ENCODE assay signal across 23 cellular contexts in the genomic region with DNA sequence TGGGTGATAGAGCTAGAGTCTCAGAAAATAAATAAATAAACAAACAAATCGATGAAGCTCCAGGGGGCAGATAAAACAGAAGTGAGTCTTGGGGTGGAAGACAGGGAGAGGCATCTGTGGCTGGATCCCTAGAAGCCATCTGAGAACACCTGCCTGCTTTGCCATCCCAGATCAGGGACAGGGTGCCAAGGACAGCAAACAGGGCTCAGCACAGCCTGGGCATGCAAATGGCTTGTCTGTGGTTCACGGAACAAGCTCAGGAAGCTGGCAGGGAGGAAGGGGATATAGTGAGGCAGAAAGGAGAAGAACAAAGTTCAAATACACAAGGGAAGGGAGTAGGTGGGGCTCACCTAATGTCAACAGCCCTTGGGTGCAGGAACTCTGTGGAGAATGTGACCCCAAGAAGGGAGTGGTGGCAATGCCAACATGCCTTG. TPM values are rescaled to one million over a fixed set of nuclear protein-coding genes. Genes with fewer than 3 reads are reported as not detected.
DNase-seq lines count a peak whose midpoint lies in the region; ATAC-seq, FAIRE-seq and TF ChIP-seq lines count a peak whose summit lies in the region.
"Had no signal": no experiment of that assay in that cellular context is flagged by ENCODE, and none has a peak within 500 bp of the region (broad histone marks: within the 10 kb centered on the region; RNA-seq: fewer than 3 reads in every experiment).

No MANE protein-coding gene starts in this region.

- H3K27me3 Mint-ChIP-seq in activated naive CD8-positive, alpha-beta T cell treated with anti-CD3 and anti-CD28 coated beads, Interleukin-2, amount 50 U/mL, for 24 hours: no peaks in the 10 kb centered on the region
- no peaks in the 10 kb centered on the region for H3K27me3 Mint-ChIP-seq in activated naive CD8-positive, alpha-beta T cell treated with anti-CD3 and anti-CD28 coated beads for 36 hours
- H3K27me3 Mint-ChIP-seq in T-helper 2 cell treated with Interferon-gamma antibody and Interleukin-4, amounts not matched to agents 5 μg/mL and 100 μg/mL, for 36 hours (ENCODE audit: low read depth): no peaks in the 10 kb centered on the region
- H3K27me3 Mint-ChIP-seq: activated T-cell treated with anti-CD3 and anti-CD28 coated beads, Interleukin-2, amount 50 U/mL, for 24 hours; IgD-negative memory B cell had no signal

- RAD21 ChIA-PET in GM12878 (lab: Charles Lee; ENCODE audit: unreplicated experiment): no interaction called here

- intact Hi-C loops in GM12878 (cut with micrococcal nuclease; ENCODE audit: unreplicated experiment): no loop called here

- H2AFZ ChIP-seq in GM12878 (ENCODE audit: control insufficient read depth, low read depth, low read length): no peak overlapping the region

- TF ChIP-seq POLR2A in GM12878 (IDR thresholded peaks at IDR 0.05; ENCODE audit: low read depth, low read length): peak; percentile 62

- FAIRE-seq in GM12878 (lab: Jason Lieb, UNC): no peak
- FAIRE-seq: frontal cortex had no signal

- peaks cover 22% of the 10 kb centered on the region; the same call in 2 of the 3 replicates for H3K9me3 ChIP-seq in GM12878 (replicated peaks; ENCODE audit: control insufficient read depth, insufficient read depth, low read length)
- H3K9me3 ChIP-seq: SJCRH30 had no signal

- no TSS peak for BruUV-seq in GM12878 (replicated peaks; lab: Mats Ljungman, UMichigan)

- peaks cover 6% of the 10 kb centered on the region for H3K4me1 ChIP-seq in GM12878 (ENCODE audit: control insufficient read depth, insufficient read depth, low read length)
- H3K4me1 ChIP-seq: breast epithelium, SJCRH30 had no signal

- H3K27ac ChIP-seq in GM12878 (ENCODE audit: control insufficient read depth, insufficient read depth): no peak overlapping the region
- no peak overlapping the region for H3K27ac ChIP-seq in substantia nigra (ENCODE audit: low read depth, low read length, poor library complexity, severe bottlenecking)
- H3K27ac ChIP-seq: breast epithelium, coronary artery, esophagus squamous epithelium, SJCRH30 had no signal

- H3K9ac ChIP-seq in GM12878 (ENCODE audit: control insufficient read depth, insufficient read depth, low read length): no peak overlapping the region

- no peak overlapping the region for H3K4me3 Mint-ChIP-seq in activated naive CD8-positive, alpha-beta T cell treated with anti-CD3 and anti-CD28 coated beads, Interleukin-2, amount 50 U/mL, for 24 hours
- no peak overlapping the region for H3K4me3 Mint-ChIP-seq in activated naive CD8-positive, alpha-beta T cell treated with anti-CD3 and anti-CD28 coated beads for 36 hours
- H3K4me3 Mint-ChIP-seq in T-helper 2 cell treated with Interferon-gamma antibody and Interleukin-4, amounts not matched to agents 5 μg/mL and 100 μg/mL, for 36 hours: no peak overlapping the region
- H3K4me3 Mint-ChIP-seq: activated T-cell treated with anti-CD3 and anti-CD28 coated beads, Interleukin-2, amount 50 U/mL, for 24 hours; IgD-negative memory B cell had no signal

- H3K27me3 ChIP-seq in GM12878 (replicated peaks in 1 of 2; ENCODE audit: control insufficient read depth in 2 of 2, insufficient read depth in 2 of 2, low read length in 1 of 2): no peaks in the 10 kb centered on the region
- H3K27me3 ChIP-seq: breast epithelium, esophagus squamous epithelium, SJCRH30 had no signal

- H4K20me1 ChIP-seq in GM12878 (ENCODE audit: control insufficient read depth, insufficient read depth): no peaks in the 10 kb centered on the region

- in situ Hi-C loops in GM12878 (cut with MboI): no loop called here

- H3K4me3 ChIP-seq in GM12878: no peak overlapping the region
- H3K4me3 ChIP-seq: breast epithelium, coronary artery, esophagus squamous epithelium, SJCRH30 had no signal

- CTCF ChIA-PET in GM12878 (lab: Yijun Ruan, JAX): no interaction called here

- 34% methylated on average over 2 of the region's 2 CpGs for WGBS in GM12878 (ENCODE audit: insufficient coverage, insufficient replicate concordance, low lambda C conversion rate, missing lambda C conversion rate)

- no peaks in the 10 kb centered on the region for H3K79me2 ChIP-seq in GM12878 (ENCODE audit: control insufficient read depth, insufficient read depth, low read length)

- H3K36me3 ChIP-seq in GM12878 (ENCODE audit: control insufficient read depth in 2 of 2, insufficient read depth in 2 of 2, low read length in 1 of 2): peaks cover 15 to 28% of the 10 kb centered on the region in 2 experiments; a peak in 3 of 4 replicates
- H3K36me3 ChIP-seq: SJCRH30 had no signal

- no peak for TF ChIP-seq EP300 in GM12878 (IDR thresholded peaks at IDR 0.05; ENCODE audit: borderline replicate concordance in 1 of 2, control insufficient read depth in 1 of 2, low read depth in 2 of 2, low read length in 2 of 2)

- SMC1A ChIA-PET in GM12878 (lab: Charles Lee; ENCODE audit: uncharacterized antibody, unreplicated experiment): no interaction called here

- TF ChIP-seq RAD21 in GM12878 (IDR thresholded peaks at IDR 0.05; ENCODE audit: insufficient read depth, low read depth, low read length): no peak

- TF ChIP-seq CTCF in GM12878 (IDR thresholded peaks at IDR 0.05 in 2 of 3, conservative IDR thresholded peaks at IDR 0.05 in 1 of 3; ENCODE audit: control insufficient read depth in 2 of 3, extremely low read depth in 1 of 3, insufficient read depth in 1 of 3, low read depth in 3 of 3, low read length in 3 of 3): no peak

- no peak for ATAC-seq in activated naive CD8-positive, alpha-beta T cell treated with anti-CD3 and anti-CD28 coated beads, Interleukin-2, amount 50 U/mL, for 24 hours
- no peak for ATAC-seq in GM12878
- ATAC-seq: Panc1 had no signal

- peaks cover 16% of the 10 kb centered on the region for H3K9me3 Mint-ChIP-seq in activated naive CD8-positive, alpha-beta T cell treated with anti-CD3 and anti-CD28 coated beads, Interleukin-2, amount 50 U/mL, for 24 hours
- H3K9me3 Mint-ChIP-seq in activated naive CD8-positive, alpha-beta T cell treated with anti-CD3 and anti-CD28 coated beads for 36 hours: peaks cover 16% of the 10 kb centered on the region
- peaks cover 12% of the 10 kb centered on the region for H3K9me3 Mint-ChIP-seq in T-helper 2 cell treated with Interferon-gamma antibody and Interleukin-4, amounts not matched to agents 5 μg/mL and 100 μg/mL, for 36 hours

- H3K36me3 Mint-ChIP-seq in activated naive CD8-positive, alpha-beta T cell treated with anti-CD3 and anti-CD28 coated beads, Interleukin-2, amount 50 U/mL, for 24 hours (ENCODE audit: low read depth): peaks cover 48% of the 10 kb centered on the region
- H3K36me3 Mint-ChIP-seq in activated naive CD8-positive, alpha-beta T cell treated with anti-CD3 and anti-CD28 coated beads for 36 hours: peaks cover 51% of the 10 kb centered on the region
- peaks cover 56% of the 10 kb centered on the region for H3K36me3 Mint-ChIP-seq in T-helper 2 cell treated with Interferon-gamma antibody and Interleukin-4, amounts not matched to agents 5 μg/mL and 100 μg/mL, for 36 hours (ENCODE audit: low read depth)

- DNase-seq in activated naive CD8-positive, alpha-beta T cell treated with anti-CD3 and anti-CD28 coated beads, Interleukin-2, amount 50 U/mL, for 24 hours: no peak
- DNase-seq in activated naive CD8-positive, alpha-beta T cell treated with anti-CD3 and anti-CD28 coated beads for 36 hours: no peak
- DNase-seq in GM12878 (ENCODE audit: low read depth, low spot score): no peak
- DNase-seq in mucosa of gallbladder (ENCODE audit: low spot score): peak; percentile 69
- no peak for DNase-seq in RKO (ENCODE audit: low spot score)
- no peak for DNase-seq in substantia nigra (lab: John Stamatoyannopoulos, UW)
- no peak for DNase-seq in T-helper 2 cell treated with Interferon-gamma antibody and Interleukin-4, amounts not matched to agents 5 μg/mL and 100 μg/mL, for 36 hours (ENCODE audit: low spot score)
- DNase-seq: activated CD4-positive, CD25-positive, alpha-beta regulatory T cell treated with anti-CD3 and anti-CD28 coated beads, Interleukin-2, amount 50 U/mL, for 72 hours; activated naive CD4-positive, alpha-beta T cell treated with Interleukin-2 at 50 U/mL for 16 hours; activated T-cell treated with anti-CD3 and anti-CD28 coated beads, Interleukin-2, amount 50 U/mL, for 24 hours; DMS53; esophagus squamous epithelium; H7; NCI-H1048; NCI-H187 treated with DMSO at 0.1 percent for 48 hours; NCI-H526 treated with DMSO at 0.1 percent for 48 hours; trophoblast cell had no signal

- H3K27ac Mint-ChIP-seq in activated naive CD8-positive, alpha-beta T cell treated with anti-CD3 and anti-CD28 coated beads, Interleukin-2, amount 50 U/mL, for 24 hours: peak overlapping the region; percentile 44
- no peak overlapping the region for H3K27ac Mint-ChIP-seq in activated naive CD8-positive, alpha-beta T cell treated with anti-CD3 and anti-CD28 coated beads for 36 hours
- H3K27ac Mint-ChIP-seq in T-helper 2 cell treated with Interferon-gamma antibody and Interleukin-4, amounts not matched to agents 5 μg/mL and 100 μg/mL, for 36 hours: no peak overlapping the region
- H3K27ac Mint-ChIP-seq: activated T-cell treated with anti-CD3 and anti-CD28 coated beads, Interleukin-2, amount 50 U/mL, for 24 hours had no signal

- POLR2A ChIA-PET in GM12878 (lab: Charles Lee): interaction anchor here (0.6 kb wide), 1 partner anchor 38 kb away, joined by 4 read pairs; no protein-coding TSS in a partner anchor

- no peak overlapping the region for H3K4me2 ChIP-seq in GM12878 (ENCODE audit: control insufficient read depth, insufficient read depth)

- H3K4me1 Mint-ChIP-seq in activated naive CD8-positive, alpha-beta T cell treated with anti-CD3 and anti-CD28 coated beads, Interleukin-2, amount 50 U/mL, for 24 hours: peaks cover 3% of the 10 kb centered on the region
- H3K4me1 Mint-ChIP-seq in activated naive CD8-positive, alpha-beta T cell treated with anti-CD3 and anti-CD28 coated beads for 36 hours: no peaks in the 10 kb centered on the region
- H3K4me1 Mint-ChIP-seq in T-helper 2 cell treated with Interferon-gamma antibody and Interleukin-4, amounts not matched to agents 5 μg/mL and 100 μg/mL, for 36 hours (ENCODE audit: low read depth): no peaks in the 10 kb centered on the region
- H3K4me1 Mint-ChIP-seq: IgD-negative memory B cell had no signal

RNA-seq across cellular contexts. Expression of a gene that starts 27.5 kb away (rescaled TPM):
- total RNA-seq in activated naive CD8-positive, alpha-beta T cell treated with anti-CD3 and anti-CD28 coated beads for 36 hours: 100 to 1,000 TPM; 109 to 115 TPM
- total RNA-seq in GM12878 (2013; cell fraction: nucleolus; rRNA removed): 362 and 384 TPM in 2 replicates
- 47.3 and 57.2 TPM in 2 replicates for total RNA-seq in GM12878 (2014; rRNA removed)
- 45.1 and 45.5 TPM in 2 replicates for total RNA-seq in GM12878 (2014; rRNA removed; fragmentation: Illumina TruSeq; extraction: Trizol)
- 93.6 and 96.1 TPM in 2 replicates for total RNA-seq in GM12878 (2021)
- 42.0 TPM for polyA plus RNA-seq in GM12878 (2011; ENCODE audit: low read depth)
- polyA plus RNA-seq in GM12878 (2011; rRNA removed): 123 and 138 TPM in 2 replicates
- polyA plus RNA-seq in GM12878 (2011; cell fraction: cytosol; rRNA removed): 72.4 and 86.7 TPM in 2 replicates
- polyA plus RNA-seq in GM12878 (2011; cell fraction: nucleus; rRNA removed): 276 and 335 TPM in 2 replicates
- polyA plus RNA-seq in GM12878 (2012): 61.2 and 68.8 TPM in 2 replicates
- 93.2 and 95.5 TPM in 2 replicates for polyA plus RNA-seq in GM12878 (2014; fragmentation: Illumina TruSeq; extraction: Trizol)
- polyA plus RNA-seq in GM12878 (2014; fragmentation: Nextera tagmentation; extraction: Ambion mirVana): 10 to 100 TPM; 10.5 to 15.9 TPM
- polyA plus RNA-seq in GM12878 (2014; rRNA removed): 58.6 and 59.7 TPM in 2 replicates
- 10 to 100 TPM; 32.7 to 40.7 TPM for polyA plus RNA-seq in GM12878 (2016; fragmentation: Nextera tagmentation; extraction: Ambion mirVana)
- 75.3 and 98.7 TPM in 2 replicates for polyA minus RNA-seq in GM12878 (2011; rRNA and poly(A)+ RNA removed)
- 54.1 and 75.7 TPM in 2 replicates for polyA minus RNA-seq in GM12878 (2011; cell fraction: cytosol; rRNA and poly(A)+ RNA removed)
- 91.8 and 128 TPM in 2 replicates for polyA minus RNA-seq in GM12878 (2011; cell fraction: nucleus; rRNA and poly(A)+ RNA removed)
- total RNA-seq in mucosa of gallbladder: 94.4 TPM

RNA-seq across cellular contexts. Expression of a gene that starts 52.4 kb away (rescaled TPM):
- total RNA-seq in activated naive CD8-positive, alpha-beta T cell treated with anti-CD3 and anti-CD28 coated beads for 36 hours: 10 to 100 TPM; 25.8 to 27.1 TPM
- 66.0 and 74.0 TPM in 2 replicates for total RNA-seq in GM12878 (2013; cell fraction: nucleolus; rRNA removed)
- total RNA-seq in GM12878 (2014; rRNA removed) (10.6 and 14.5 TPM in 2 replicates), GM12878 (2014; rRNA removed; fragmentation: Illumina TruSeq; extraction: Trizol) (12.7 and 14.9 TPM in 2 replicates), GM12878 (2021) (14.9 and 18.0 TPM in 2 replicates), mucosa of gallbladder (23.0 TPM)
- polyA plus RNA-seq in GM12878 (2011; ENCODE audit: low read depth): 3.3 TPM
- polyA plus RNA-seq in GM12878 (2011; rRNA removed) (11.7 and 18.4 TPM in 2 replicates), GM12878 (2014; fragmentation: Illumina TruSeq; extraction: Trizol) (15.5 and 15.9 TPM in 2 replicates), GM12878 (2014; fragmentation: Nextera tagmentation; extraction: Ambion mirVana) (1 to 10 TPM; 2.8 to 4.1 TPM), GM12878 (2014; rRNA removed) (7.0 and 8.5 TPM in 2 replicates), GM12878 (2016; fragmentation: Nextera tagmentation; extraction: Ambion mirVana) (10 to 100 TPM; 11.6 to 12.6 TPM)
- polyA plus RNA-seq in GM12878 (2011; cell fraction: cytosol; rRNA removed): 4.0 and 6.8 TPM in 2 replicates
- polyA plus RNA-seq in GM12878 (2011; cell fraction: nucleus; rRNA removed): 29.0 and 40.0 TPM in 2 replicates
- 5.3 and 6.1 TPM in 2 replicates for polyA plus RNA-seq in GM12878 (2012)
- polyA minus RNA-seq in GM12878 (2011; rRNA and poly(A)+ RNA removed): 9.3 and 11.3 TPM in 2 replicates
- polyA minus RNA-seq in GM12878 (2011; cell fraction: cytosol; rRNA and poly(A)+ RNA removed): 2.9 and 3.7 TPM in 2 replicates
- 20.1 and 27.9 TPM in 2 replicates for polyA minus RNA-seq in GM12878 (2011; cell fraction: nucleus; rRNA and poly(A)+ RNA removed)

RNA-seq across cellular contexts. Expression of a gene that starts 52.6 kb away (rescaled TPM):
- 1 to 10 TPM; 1.5 TPM for total RNA-seq in activated naive CD8-positive, alpha-beta T cell treated with anti-CD3 and anti-CD28 coated beads for 36 hours
- total RNA-seq in GM12878 (2013; cell fraction: nucleolus; rRNA removed): 1.7 and 2.0 TPM in 2 replicates
- 1.0 and 1.8 TPM in 2 replicates for total RNA-seq in GM12878 (2014; rRNA removed)
- 0.94 and 0.97 TPM in 2 replicates for total RNA-seq in GM12878 (2014; rRNA removed; fragmentation: Illumina TruSeq; extraction: Trizol)
- total RNA-seq in GM12878 (2021): 2.6 and 3.3 TPM in 2 replicates
- polyA plus RNA-seq in GM12878 (2011; ENCODE audit: low read depth): 0.24 TPM
- 0.42 and 0.61 TPM in 2 replicates for polyA plus RNA-seq in GM12878 (2011; rRNA removed)
- 0.43 and 0.82 TPM in 2 replicates for polyA plus RNA-seq in GM12878 (2011; cell fraction: cytosol; rRNA removed)
- 1.2 and 1.4 TPM in 2 replicates for polyA plus RNA-seq in GM12878 (2011; cell fraction: nucleus; rRNA removed)
- 1.0 and 1.1 TPM in 2 replicates for polyA plus RNA-seq in GM12878 (2012)
- 0.34 and 0.86 TPM in 2 replicates for polyA plus RNA-seq in GM12878 (2014; fragmentation: Illumina TruSeq; extraction: Trizol)
- polyA plus RNA-seq in GM12878 (2014; fragmentation: Nextera tagmentation; extraction: Ambion mirVana): under 1 TPM; 0.24 to 0.79 TPM
- 1.4 and 1.9 TPM in 2 replicates for polyA plus RNA-seq in GM12878 (2014; rRNA removed)
- polyA plus RNA-seq in GM12878 (2016; fragmentation: Nextera tagmentation; extraction: Ambion mirVana): 1 to 10 TPM in 1 of 2 experiments, under 1 TPM in 1; 0.84 to 2.1 TPM
- polyA minus RNA-seq in GM12878 (2011; rRNA and poly(A)+ RNA removed): 0.66 and 0.67 TPM in 2 replicates
- not detected in 2 replicates for polyA minus RNA-seq in GM12878 (2011; cell fraction: cytosol; rRNA and poly(A)+ RNA removed)
- polyA minus RNA-seq in GM12878 (2011; cell fraction: nucleus; rRNA and poly(A)+ RNA removed): 0.36 and 0.67 TPM in 2 replicates
- total RNA-seq in mucosa of gallbladder: 5.1 TPM
